9 cellular contexts compared by ENCODE assay signal in genomic region chr2:27584597-27584996, GRCh38. TPM values are rescaled to one million over a fixed set of nuclear protein-coding genes. Genes with fewer than 3 reads are reported as not detected.
DNase-seq lines count a peak whose midpoint lies in the region; ATAC-seq and TF ChIP-seq lines count a peak whose summit lies in the region.
"Had no signal": no experiment of that assay in that cellular context is flagged by ENCODE, and none has a peak within 500 bp of the region (broad histone marks: within the 10 kb centered on the region; RNA-seq: fewer than 3 reads in every experiment).

No MANE protein-coding gene starts in this region.

- no peak overlapping the region for H3K27ac ChIP-seq in CD4-positive, CD25-positive, alpha-beta regulatory T cell (ENCODE audit: insufficient read depth, low read length, poor library complexity, severe bottlenecking)
- no peak overlapping the region for H3K27ac ChIP-seq in HEK293 (ENCODE audit: extremely low read depth, low read depth, low read length)
- H3K27ac ChIP-seq in mesendoderm (ENCODE audit: low read depth, low read length), result no peak overlapping the region
- H3K27ac ChIP-seq in PC-3 (ENCODE audit: low read length), result no peak overlapping the region

- H3K27me3 ChIP-seq in CD4-positive, CD25-positive, alpha-beta regulatory T cell (ENCODE audit: control insufficient read depth, insufficient read depth, low read length), result no peaks in the 10 kb centered on the region
- H3K27me3 ChIP-seq in mesendoderm (ENCODE audit: insufficient read depth, low read length, poor library complexity) (no peaks in the 10 kb centered on the region), PC-3 (ENCODE audit: low read length) (no peaks in the 10 kb centered on the region)

- H3K18ac ChIP-seq in mesendoderm (ENCODE audit: low read length), result no peak overlapping the region

- no peaks in the 10 kb centered on the region for H4K20me1 ChIP-seq in PC-3 (ENCODE audit: low read length)

- peaks cover 3% of the 10 kb centered on the region for H3K36me3 ChIP-seq in CD4-positive, CD25-positive, alpha-beta regulatory T cell (ENCODE audit: control insufficient read depth, insufficient read depth, low read length)
- no peaks in the 10 kb centered on the region; a peak in 1 of 3 replicates for H3K36me3 ChIP-seq in HEK293 (ENCODE audit: control insufficient read depth in 2 of 2, insufficient read depth in 1 of 2, low read length in 2 of 2)
- no peaks in the 10 kb centered on the region for H3K36me3 ChIP-seq in mesendoderm (ENCODE audit: control insufficient read depth, insufficient read depth, low read length)
- H3K36me3 ChIP-seq in PC-3 (ENCODE audit: low read depth, low read length), result no peaks in the 10 kb centered on the region

- H3K27me3 Mint-ChIP-seq in CD4-positive, CD25-positive, alpha-beta regulatory T cell, result no peaks in the 10 kb centered on the region
- no peaks in the 10 kb centered on the region for H3K27me3 Mint-ChIP-seq in activated T-helper 2 cell treated with anti-CD3 and anti-CD28 coated beads, Interferon-gamma antibody, Interleukin-2, Interleukin-4, amounts not matched to agents 10 μg/mL and 5 μg/mL and 100 μg/mL, durations not matched to agents 14 hours and 24 hours and 36 hours (ENCODE audit: low read depth)

- H2AFZ ChIP-seq in PC-3 (ENCODE audit: low read length), result no peak overlapping the region

- POLR2A ChIA-PET in HEK293 (lab: Yijun Ruan, JAX), result no interaction called here
- POLR2A ChIA-PET in PC-3 (lab: Charles Lee; ENCODE audit: unreplicated experiment), result no interaction called here

- peaks cover 4% of the 10 kb centered on the region in 2 experiments for H3K9me3 ChIP-seq in CD4-positive, CD25-positive, alpha-beta regulatory T cell (ENCODE audit: control insufficient read depth in 2 of 2, low read length in 2 of 2)
- H3K9me3 ChIP-seq in HEK293 (ENCODE audit: control insufficient read depth, insufficient read depth, low read depth, low read length) (no peaks in the 10 kb centered on the region), PC-3 (ENCODE audit: low read length) (no peaks in the 10 kb centered on the region)

- no CpG with 5 or more reads among the region's 3 CpGs for WGBS in mesendoderm (ENCODE audit: extremely low coverage, insufficient coverage, low lambda C conversion rate)

- BruUV-seq in PC-3 (replicated peaks; lab: Mats Ljungman, UMichigan), result no TSS peak

- CTCF ChIA-PET in HEK293 (lab: Yijun Ruan, JAX), result no interaction called here
- CTCF ChIA-PET in PC-3 (lab: Charles Lee), result no interaction called here

- no peak for DNase-seq in CD4-positive, CD25-positive, alpha-beta regulatory T cell
- DNase-seq in activated T-helper 2 cell treated with anti-CD3 and anti-CD28 coated beads, Interferon-gamma antibody, Interleukin-2, Interleukin-4, amounts not matched to agents 10 μg/mL and 5 μg/mL and 100 μg/mL, durations not matched to agents 14 hours and 24 hours and 36 hours (ENCODE audit: low spot score), result no peak
- DNase-seq in mesendoderm, result no peak
- DNase-seq in PC-3, result no peak
- no peak for DNase-seq in SHP77 (lab: John Stamatoyannopoulos, UW)
- DNase-seq: SW 1271 had no signal

- H4K5ac ChIP-seq in mesendoderm (ENCODE audit: low read length), result no peak overlapping the region

- ATAC-seq in CD4-positive, CD25-positive, alpha-beta regulatory T cell (ENCODE audit: low read depth in 2 of 2), result no peak
- no peak for ATAC-seq in PC-3
- no peak for ATAC-seq in GM18909 (IDR thresholded peaks at IDR 0.05; ENCODE audit: poor library complexity, unreplicated experiment)
- ATAC-seq in HG02970 (IDR thresholded peaks at IDR 0.05; ENCODE audit: low FRiP score, unreplicated experiment), result no peak

- peak overlapping the region; percentile 34 to 80 (median 48) for H3K27ac Mint-ChIP-seq in CD4-positive, CD25-positive, alpha-beta regulatory T cell
- no peak overlapping the region for H3K27ac Mint-ChIP-seq in activated T-helper 2 cell treated with anti-CD3 and anti-CD28 coated beads, Interferon-gamma antibody, Interleukin-2, Interleukin-4, amounts not matched to agents 10 μg/mL and 5 μg/mL and 100 μg/mL, durations not matched to agents 14 hours and 24 hours and 36 hours

- H3K23ac ChIP-seq in mesendoderm (ENCODE audit: low read length), result no peak overlapping the region

- intact Hi-C loops in activated T-helper 2 cell treated with anti-CD3 and anti-CD28 coated beads, Interferon-gamma antibody, Interleukin-2, Interleukin-4, amounts not matched to agents 10 μg/mL and 5 μg/mL and 100 μg/mL, durations not matched to agents 14 hours and 24 hours and 36 hours (cut with micrococcal nuclease), result loop anchor here (10.0 kb wide), 1 partner anchor 90 kb away; the partner anchor contains the start of genes FNDC4 and GCKR
- intact Hi-C loops in PC-3 (cut with micrococcal nuclease), result no loop called here

- no peaks in the 10 kb centered on the region for H3F3A ChIP-seq in PC-3 (ENCODE audit: low read length, unreplicated experiment)

- H3K4me2 ChIP-seq in mesendoderm (ENCODE audit: low read length), result peak overlapping the region; percentile 2
- no peak overlapping the region for H3K4me2 ChIP-seq in PC-3 (ENCODE audit: low read length)

- peaks cover 15% of the 10 kb centered on the region for H3K79me1 ChIP-seq in mesendoderm (ENCODE audit: low read length)

- H2BK5ac ChIP-seq in mesendoderm (ENCODE audit: low read length), result no peak overlapping the region

- peak overlapping the region; percentile 96 to 99 (median 98) for H3K4me3 Mint-ChIP-seq in CD4-positive, CD25-positive, alpha-beta regulatory T cell
- peak overlapping the region; percentile 98 for H3K4me3 Mint-ChIP-seq in activated T-helper 2 cell treated with anti-CD3 and anti-CD28 coated beads, Interferon-gamma antibody, Interleukin-2, Interleukin-4, amounts not matched to agents 10 μg/mL and 5 μg/mL and 100 μg/mL, durations not matched to agents 14 hours and 24 hours and 36 hours (ENCODE audit: low read depth)

- peaks cover 26% of the 10 kb centered on the region for H3K36me3 Mint-ChIP-seq in CD4-positive, CD25-positive, alpha-beta regulatory T cell
- H3K36me3 Mint-ChIP-seq in activated T-helper 2 cell treated with anti-CD3 and anti-CD28 coated beads, Interferon-gamma antibody, Interleukin-2, Interleukin-4, amounts not matched to agents 10 μg/mL and 5 μg/mL and 100 μg/mL, durations not matched to agents 14 hours and 24 hours and 36 hours (ENCODE audit: low read depth), result peaks cover 52% of the 10 kb centered on the region

- TF ChIP-seq CTCF in HEK293 (tag by site-specific recombination; IDR thresholded peaks at IDR 0.05) (no peak), PC-3 (conservative IDR thresholded peaks at IDR 0.05; ENCODE audit: low read depth, low read length) (no peak)

- no peak overlapping the region for H2AK5ac ChIP-seq in mesendoderm (ENCODE audit: low read length)

- peak overlapping the region; percentile 8 for H3K9ac ChIP-seq in mesendoderm (ENCODE audit: low read length)
- H3K9ac ChIP-seq in PC-3 (ENCODE audit: low read length), result no peak overlapping the region

- peaks cover 50% of the 10 kb centered on the region for H3K4me1 ChIP-seq in CD4-positive, CD25-positive, alpha-beta regulatory T cell (ENCODE audit: control insufficient read depth, insufficient read depth, low read length, poor library complexity, severe bottlenecking)
- H3K4me1 ChIP-seq in HEK293 (ENCODE audit: control insufficient read depth, insufficient read depth, low read length) (peaks cover 8% of the 10 kb centered on the region), mesendoderm (ENCODE audit: control insufficient read depth, low read depth, low read length) (peaks cover 10% of the 10 kb centered on the region), PC-3 (ENCODE audit: insufficient read depth, low read length) (peaks cover 9% of the 10 kb centered on the region)

- H3K56ac ChIP-seq in mesendoderm (ENCODE audit: low read length), result no peak overlapping the region

- no peak overlapping the region for H2BK120ac ChIP-seq in mesendoderm (ENCODE audit: low read depth, low read length)

- no peaks in the 10 kb centered on the region for H3K9me2 ChIP-seq in PC-3 (replicated peaks; ENCODE audit: low read length)

- peaks cover 3 to 8% (median 4%) of the 10 kb centered on the region in 7 donors for H3K9me3 Mint-ChIP-seq in CD4-positive, CD25-positive, alpha-beta regulatory T cell
- peaks cover 8% of the 10 kb centered on the region for H3K9me3 Mint-ChIP-seq in activated T-helper 2 cell treated with anti-CD3 and anti-CD28 coated beads, Interferon-gamma antibody, Interleukin-2, Interleukin-4, amounts not matched to agents 10 μg/mL and 5 μg/mL and 100 μg/mL, durations not matched to agents 14 hours and 24 hours and 36 hours

- H4K8ac ChIP-seq in mesendoderm (ENCODE audit: low read depth, low read length), result no peak overlapping the region

- peak overlapping the region; percentile 98 for H3K4me3 ChIP-seq in CD4-positive, CD25-positive, alpha-beta regulatory T cell (ENCODE audit: low read depth, low read length)
- peak overlapping the region; percentile 10; the same call in 1 of the 2 replicates for H3K4me3 ChIP-seq in HEK293 (ENCODE audit: low read depth, low read length)
- H3K4me3 ChIP-seq in mesendoderm (ENCODE audit: low read length), result no peak overlapping the region
- no peak overlapping the region for H3K4me3 ChIP-seq in PC-3 (ENCODE audit: low read length)

- no peak overlapping the region for H3K4ac ChIP-seq in mesendoderm (ENCODE audit: low read depth, low read length)

- H3K79me2 ChIP-seq in mesendoderm (ENCODE audit: control insufficient read depth, insufficient read depth, low read length), result peaks cover 40% of the 10 kb centered on the region
- H3K79me2 ChIP-seq in PC-3 (ENCODE audit: low read length), result no peaks in the 10 kb centered on the region

- peaks cover 42 to 74% (median 59%) of the 10 kb centered on the region in 4 donors for H3K4me1 Mint-ChIP-seq in CD4-positive, CD25-positive, alpha-beta regulatory T cell
- peaks cover 47% of the 10 kb centered on the region for H3K4me1 Mint-ChIP-seq in activated T-helper 2 cell treated with anti-CD3 and anti-CD28 coated beads, Interferon-gamma antibody, Interleukin-2, Interleukin-4, amounts not matched to agents 10 μg/mL and 5 μg/mL and 100 μg/mL, durations not matched to agents 14 hours and 24 hours and 36 hours (ENCODE audit: low read depth)

- H2BK15ac ChIP-seq in mesendoderm (replicated peaks; ENCODE audit: low read depth), result no peak overlapping the region

RNA-seq across cellular contexts. Expression of gene ZNF512, which starts 1.8 kb away (rescaled TPM):
- 29.3 TPM for total RNA-seq in CD4-positive, CD25-positive, alpha-beta regulatory T cell
- 10 to 100 TPM; 29.3 to 47.8 (median 39.6) TPM for polyA plus RNA-seq in CD4-positive, CD25-positive, alpha-beta regulatory T cell
- total RNA-seq in activated T-helper 2 cell treated with anti-CD3 and anti-CD28 coated beads, Interferon-gamma antibody, Interleukin-2, Interleukin-4, amounts not matched to agents 10 μg/mL and 5 μg/mL and 100 μg/mL, durations not matched to agents 14 hours and 24 hours and 36 hours, result 23.9 and 25.1 TPM in 2 replicates
- 25.1 TPM for polyA plus RNA-seq in mesendoderm (2013, experiment 1 of 2)
- 26.0 TPM for polyA plus RNA-seq in mesendoderm (2013, experiment 2 of 2)
- total RNA-seq in PC-3 (2014; rRNA removed), result not detected in 2 replicates

RNA-seq across cellular contexts. Expression of gene CCDC121, which starts 44.2 kb away (rescaled TPM):
- 0.79 TPM for total RNA-seq in CD4-positive, CD25-positive, alpha-beta regulatory T cell
- 1 to 10 TPM in 2 of 4 donors, under 1 TPM in 2; 0.49 to 2.4 (median 0.96) TPM for polyA plus RNA-seq in CD4-positive, CD25-positive, alpha-beta regulatory T cell
- 0.57 and 0.73 TPM in 2 replicates for total RNA-seq in activated T-helper 2 cell treated with anti-CD3 and anti-CD28 coated beads, Interferon-gamma antibody, Interleukin-2, Interleukin-4, amounts not matched to agents 10 μg/mL and 5 μg/mL and 100 μg/mL, durations not matched to agents 14 hours and 24 hours and 36 hours
- 1.9 TPM for polyA plus RNA-seq in mesendoderm (2013, experiment 1 of 2)
- 1.7 TPM for polyA plus RNA-seq in mesendoderm (2013, experiment 2 of 2)
- 0.87 and 2.7 TPM in 2 replicates for total RNA-seq in PC-3 (2014; rRNA removed)

RNA-seq across cellular contexts. Expression of gene GPN1, which starts 44.3 kb away (rescaled TPM):
- 27.8 TPM for total RNA-seq in CD4-positive, CD25-positive, alpha-beta regulatory T cell
- 10 to 100 TPM; 74.2 to 85.0 (median 76.4) TPM for polyA plus RNA-seq in CD4-positive, CD25-positive, alpha-beta regulatory T cell
- total RNA-seq in activated T-helper 2 cell treated with anti-CD3 and anti-CD28 coated beads, Interferon-gamma antibody, Interleukin-2, Interleukin-4, amounts not matched to agents 10 μg/mL and 5 μg/mL and 100 μg/mL, durations not matched to agents 14 hours and 24 hours and 36 hours, result 54.3 and 55.9 TPM in 2 replicates
- polyA plus RNA-seq in mesendoderm (2013, experiment 1 of 2), result 42.1 TPM
- 42.1 TPM for polyA plus RNA-seq in mesendoderm (2013, experiment 2 of 2)
- total RNA-seq in PC-3 (2014; rRNA removed), result 40.9 and 46.8 TPM in 2 replicates

Comparison
In these comparisons a context has a peak if more than half of its experiments do, and no peak if none do; other contexts are left out.
1. H3K4me3 ChIP-seq: peak in CD4-positive, CD25-positive, alpha-beta regulatory T cell (single experiment) and HEK293 (single experiment); none in mesendoderm (single experiment) and PC-3 (single experiment).
2. RNA of gene ZNF512, which starts 1.8 kb away (total RNA-seq): 29.3 TPM in CD4-positive, CD25-positive, alpha-beta regulatory T cell (single experiment) and 23.9 to 25.1 TPM in activated T-helper 2 cell treated with anti-CD3 and anti-CD28 coated beads, Interferon-gamma antibody, Interleukin-2, Interleukin-4, amounts not matched to agents 10 μg/mL and 5 μg/mL and 100 μg/mL, durations not matched to agents 14 hours and 24 hours and 36 hours; not detected in PC-3; every median in the first group is over 10 times any median in the second.